In the genomic region with DNA sequence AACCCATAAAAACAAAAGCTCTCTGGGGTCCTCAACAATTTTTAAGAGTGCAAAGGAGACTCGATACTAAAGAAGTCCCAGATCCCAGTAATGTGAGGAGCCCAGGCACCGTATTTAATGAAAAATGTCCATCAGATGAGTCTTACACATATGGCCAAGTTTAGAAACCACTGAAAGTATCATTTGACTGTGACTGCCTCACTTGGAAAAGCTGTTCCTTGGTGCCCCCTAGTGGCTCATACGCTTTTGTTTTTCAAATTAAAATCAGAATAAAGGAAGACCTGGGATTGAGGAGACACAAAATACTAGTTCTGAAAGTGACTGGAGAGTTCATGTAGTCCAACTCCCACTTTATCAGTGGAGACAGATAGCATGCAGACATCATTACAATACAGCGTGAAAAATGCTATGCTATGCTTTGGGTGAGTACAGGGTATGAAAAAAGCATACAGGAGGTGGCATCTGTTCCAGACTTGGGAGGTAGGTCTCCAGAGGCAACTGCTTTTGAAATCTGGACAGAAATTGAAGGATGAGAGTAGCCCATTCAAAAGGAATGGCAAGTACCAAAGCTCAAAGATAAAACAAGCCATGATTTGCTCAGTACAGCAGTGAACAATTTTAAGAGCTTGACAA, we compare ENCODE assay signal across 1 cellular context.
TF ChIP-seq lines count a peak whose summit lies in the region.

No MANE protein-coding gene starts in this region.

TF ChIP-seq in GM12878, 131 proteins besides CTCF, POLR2A, EP300 and RAD21 (continued from another document):
- TF ChIP-seq SMC3 (IDR thresholded peaks at IDR 0.05; ENCODE audit: borderline replicate concordance, low read length): peak; percentile 65; the same call in 1 of the 2 replicates
- no peak for TF ChIP-seq KDM1A (IDR thresholded peaks at IDR 0.05; ENCODE audit: borderline replicate concordance)
- TF ChIP-seq, protein P1, sequence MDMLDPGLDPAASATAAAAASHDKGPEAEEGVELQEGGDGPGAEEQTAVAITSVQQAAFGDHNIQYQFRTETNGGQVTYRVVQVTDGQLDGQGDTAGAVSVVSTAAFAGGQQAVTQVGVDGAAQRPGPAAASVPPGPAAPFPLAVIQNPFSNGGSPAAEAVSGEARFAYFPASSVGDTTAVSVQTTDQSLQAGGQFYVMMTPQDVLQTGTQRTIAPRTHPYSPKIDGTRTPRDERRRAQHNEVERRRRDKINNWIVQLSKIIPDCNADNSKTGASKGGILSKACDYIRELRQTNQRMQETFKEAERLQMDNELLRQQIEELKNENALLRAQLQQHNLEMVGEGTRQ (IDR thresholded peaks at IDR 0.05; ENCODE audit: borderline replicate concordance, low read depth, low read length): no peak
- TF ChIP-seq BCL11A (IDR thresholded peaks at IDR 0.05; ENCODE audit: low read depth, low read length): 0 out of 2 replicates have a peak, but pooled peaks have one; percentile 22
- peak; percentile 49 to 67; a peak in 3 of 4 replicates for TF ChIP-seq IKZF2 (IDR thresholded peaks at IDR 0.05)
- TF ChIP-seq ZZZ3 (IDR thresholded peaks at IDR 0.05; ENCODE audit: control insufficient read depth, insufficient read length, low read depth): no peak
- peak; percentile 26; the same call in 1 of the 2 replicates for TF ChIP-seq IKZF1 (conservative IDR thresholded peaks at IDR 0.05)
- no peak for TF ChIP-seq STAT3 (IDR thresholded peaks at IDR 0.05; ENCODE audit: low read depth, low read length)
- TF ChIP-seq JUND (IDR thresholded peaks at IDR 0.05; ENCODE audit: low read depth, low read length): peak; percentile 70
- TF ChIP-seq PAX8 (IDR thresholded peaks at IDR 0.05): no peak
- TF ChIP-seq MEF2B (IDR thresholded peaks at IDR 0.05; ENCODE audit: partially characterized antibody, poor library complexity, severe bottlenecking): peak; percentile 8
- no peak for TF ChIP-seq BRCA1 (IDR thresholded peaks at IDR 0.05; ENCODE audit: low read depth, low read length)
- peak; percentile 94 for TF ChIP-seq IRF4 (IDR thresholded peaks at IDR 0.05; ENCODE audit: low read depth, low read length)
- TF ChIP-seq, protein P2, sequence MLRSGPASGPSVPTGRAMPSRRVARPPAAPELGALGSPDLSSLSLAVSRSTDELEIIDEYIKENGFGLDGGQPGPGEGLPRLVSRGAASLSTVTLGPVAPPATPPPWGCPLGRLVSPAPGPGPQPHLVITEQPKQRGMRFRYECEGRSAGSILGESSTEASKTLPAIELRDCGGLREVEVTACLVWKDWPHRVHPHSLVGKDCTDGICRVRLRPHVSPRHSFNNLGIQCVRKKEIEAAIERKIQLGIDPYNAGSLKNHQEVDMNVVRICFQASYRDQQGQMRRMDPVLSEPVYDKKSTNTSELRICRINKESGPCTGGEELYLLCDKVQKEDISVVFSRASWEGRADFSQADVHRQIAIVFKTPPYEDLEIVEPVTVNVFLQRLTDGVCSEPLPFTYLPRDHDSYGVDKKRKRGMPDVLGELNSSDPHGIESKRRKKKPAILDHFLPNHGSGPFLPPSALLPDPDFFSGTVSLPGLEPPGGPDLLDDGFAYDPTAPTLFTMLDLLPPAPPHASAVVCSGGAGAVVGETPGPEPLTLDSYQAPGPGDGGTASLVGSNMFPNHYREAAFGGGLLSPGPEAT (IDR thresholded peaks at IDR 0.05; ENCODE audit: low read depth): peak; percentile 21; the same call in 1 of the 2 replicates
- TF ChIP-seq MEF2A (IDR thresholded peaks at IDR 0.05; ENCODE audit: insufficient read depth, low read depth, low read length): 0 out of 2 replicates have a peak, but pooled peaks have one; percentile 40
